22 cellular contexts compared by ENCODE assay signal in the genomic region with DNA sequence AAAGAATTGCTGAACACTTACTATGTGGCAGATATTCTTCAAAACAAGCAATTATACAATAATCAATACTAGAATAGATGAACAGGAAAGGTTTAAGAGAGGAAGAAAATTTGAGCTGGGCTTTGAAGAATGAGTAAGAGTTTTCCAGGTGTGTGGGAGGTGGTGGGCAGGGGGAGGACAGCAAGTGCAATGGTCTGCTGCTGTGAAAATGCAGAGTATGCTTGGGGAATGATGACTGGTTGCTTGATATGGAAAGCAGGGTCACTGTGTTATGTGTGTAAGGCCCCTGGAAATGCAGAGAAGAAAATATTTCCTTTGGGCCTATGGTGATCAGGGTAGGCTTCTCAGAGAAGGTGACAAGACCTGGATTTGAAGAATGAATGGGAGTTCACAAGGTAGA.
DNase-seq lines count a peak whose midpoint lies in the region; ATAC-seq and TF ChIP-seq lines count a peak whose summit lies in the region.
"Had no signal": no experiment of that assay in that cellular context is flagged by ENCODE, and none has a peak within 500 bp of the region (broad histone marks: within the 10 kb centered on the region; RNA-seq: fewer than 3 reads in every experiment).

No MANE protein-coding gene starts in this region.

- TF ChIP-seq CTCF in activated CD8-positive, alpha-beta T cell treated with anti-CD3 and anti-CD28 coated beads for 36 hours (IDR thresholded peaks at IDR 0.05), result no peak
- TF ChIP-seq CTCF in HEK293 (tag by site-specific recombination; IDR thresholded peaks at IDR 0.05), result no peak

- no peaks in the 10 kb centered on the region for H3K9me3 ChIP-seq in CD4-positive, CD25-positive, alpha-beta regulatory T cell (ENCODE audit: control insufficient read depth in 2 of 2, low read length in 2 of 2)
- no peaks in the 10 kb centered on the region for H3K9me3 ChIP-seq in HEK293 (ENCODE audit: control insufficient read depth, insufficient read depth, low read depth, low read length)
- H3K9me3 ChIP-seq: BLaER1 had no signal

- CTCF ChIA-PET in activated CD8-positive, alpha-beta T cell treated with anti-CD3 and anti-CD28 coated beads for 36 hours (lab: Charles Lee), result interaction anchor here (1.6 kb wide), 1 partner anchor 11 kb away, joined by 4 read pairs; no protein-coding TSS in a partner anchor
- CTCF ChIA-PET in activated CD8-positive, alpha-beta T cell treated with anti-CD3 and anti-CD28 coated beads, Interleukin-2, amount 10 ng/mL, durations not matched to agents 7 days and 5 days (lab: Charles Lee), result no interaction called here
- CTCF ChIA-PET in HEK293 (lab: Yijun Ruan, JAX), result interaction anchor here (0.7 kb wide), 1 partner anchor 8 kb away, joined by 3 read pairs; no protein-coding TSS in a partner anchor

- H3K27me3 Mint-ChIP-seq in activated CD8-positive, alpha-beta T cell treated with anti-CD3 and anti-CD28 coated beads for 36 hours, result no peaks in the 10 kb centered on the region
- H3K27me3 Mint-ChIP-seq in activated CD8-positive, alpha-beta T cell treated with anti-CD3 and anti-CD28 coated beads, Interleukin-2, amount 10 ng/mL, durations not matched to agents 7 days and 5 days (ENCODE audit: low read depth), result no peaks in the 10 kb centered on the region
- H3K27me3 Mint-ChIP-seq in CD4-positive, CD25-positive, alpha-beta regulatory T cell, result no peaks in the 10 kb centered on the region
- no peaks in the 10 kb centered on the region for H3K27me3 Mint-ChIP-seq in stimulated activated memory B cell treated with anti-CD40 and anti-IgM and Interleukin-4, amounts not matched to agents 10 μg/mL and 1 μg/mL and 100 μg/mL, for 72 hours
- H3K27me3 Mint-ChIP-seq: CD4-positive, alpha-beta T cell had no signal

- no peak overlapping the region for H3K27ac ChIP-seq in CD4-positive, CD25-positive, alpha-beta regulatory T cell (ENCODE audit: insufficient read depth, low read length, poor library complexity, severe bottlenecking)
- no peak overlapping the region for H3K27ac ChIP-seq in HEK293 (ENCODE audit: extremely low read depth, low read depth, low read length)
- H3K27ac ChIP-seq: BLaER1, RWPE1 had no signal

- no peak overlapping the region for H3K4me3 Mint-ChIP-seq in activated CD8-positive, alpha-beta T cell treated with anti-CD3 and anti-CD28 coated beads for 36 hours
- H3K4me3 Mint-ChIP-seq in activated CD8-positive, alpha-beta T cell treated with anti-CD3 and anti-CD28 coated beads, Interleukin-2, amount 10 ng/mL, durations not matched to agents 7 days and 5 days, result no peak overlapping the region
- H3K4me3 Mint-ChIP-seq in CD4-positive, CD25-positive, alpha-beta regulatory T cell, result no peak overlapping the region
- H3K4me3 Mint-ChIP-seq in stimulated activated memory B cell treated with anti-CD40 and anti-IgM and Interleukin-4, amounts not matched to agents 10 μg/mL and 1 μg/mL and 100 μg/mL, for 72 hours, result no peak overlapping the region
- H3K4me3 Mint-ChIP-seq: CD4-positive, alpha-beta T cell had no signal

- peaks cover 58% of the 10 kb centered on the region for H3K36me3 ChIP-seq in CD4-positive, CD25-positive, alpha-beta regulatory T cell (ENCODE audit: control insufficient read depth, insufficient read depth, low read length)
- H3K36me3 ChIP-seq in HEK293 (ENCODE audit: control insufficient read depth in 2 of 2, insufficient read depth in 1 of 2, low read length in 2 of 2), result peaks cover 0 to 9% of the 10 kb centered on the region in 2 experiments; a peak in 2 of 3 replicates

- POLR2A ChIA-PET in activated CD8-positive, alpha-beta T cell treated with anti-CD3 and anti-CD28 coated beads for 36 hours (lab: Charles Lee), result no interaction called here
- POLR2A ChIA-PET in activated CD8-positive, alpha-beta T cell treated with anti-CD3 and anti-CD28 coated beads, Interleukin-2, amount 10 ng/mL, durations not matched to agents 7 days and 5 days (lab: Charles Lee), result interaction anchor here (0.6 kb wide), 1 partner anchor 19 kb away, joined by 3 read pairs; no protein-coding TSS in a partner anchor
- POLR2A ChIA-PET in HEK293 (lab: Yijun Ruan, JAX), result no interaction called here

- no peaks in the 10 kb centered on the region for H3K4me1 ChIP-seq in CD4-positive, CD25-positive, alpha-beta regulatory T cell (ENCODE audit: control insufficient read depth, insufficient read depth, low read length, poor library complexity, severe bottlenecking)
- H3K4me1 ChIP-seq in HEK293 (ENCODE audit: control insufficient read depth, insufficient read depth, low read length), result no peaks in the 10 kb centered on the region
- H3K4me1 ChIP-seq: BLaER1 had no signal

- intact Hi-C loops in activated CD8-positive, alpha-beta T cell treated with anti-CD3 and anti-CD28 coated beads for 36 hours (cut with micrococcal nuclease), result no loop called here

- H3K4me1 Mint-ChIP-seq in activated CD8-positive, alpha-beta T cell treated with anti-CD3 and anti-CD28 coated beads for 36 hours (ENCODE audit: low read depth), result peaks cover 10% of the 10 kb centered on the region
- H3K4me1 Mint-ChIP-seq in activated CD8-positive, alpha-beta T cell treated with anti-CD3 and anti-CD28 coated beads, Interleukin-2, amount 10 ng/mL, durations not matched to agents 7 days and 5 days (ENCODE audit: low read depth), result no peaks in the 10 kb centered on the region
- peaks cover 0 to 1% (median 0%) of the 10 kb centered on the region in 4 donors for H3K4me1 Mint-ChIP-seq in CD4-positive, CD25-positive, alpha-beta regulatory T cell
- no peaks in the 10 kb centered on the region for H3K4me1 Mint-ChIP-seq in stimulated activated memory B cell treated with anti-CD40 and anti-IgM and Interleukin-4, amounts not matched to agents 10 μg/mL and 1 μg/mL and 100 μg/mL, for 72 hours

- no peak for ATAC-seq in activated CD8-positive, alpha-beta T cell treated with anti-CD3 and anti-CD28 coated beads for 36 hours
- ATAC-seq in activated CD8-positive, alpha-beta T cell treated with anti-CD3 and anti-CD28 coated beads, Interleukin-2, amount 10 ng/mL, durations not matched to agents 7 days and 5 days, result no peak
- no peak for ATAC-seq in CD4-positive, CD25-positive, alpha-beta regulatory T cell (ENCODE audit: low read depth in 2 of 2)
- ATAC-seq in stimulated activated memory B cell treated with anti-CD40 and anti-IgM and Interleukin-4, amounts not matched to agents 10 μg/mL and 1 μg/mL and 100 μg/mL, for 72 hours, result no peak

- H3K27ac Mint-ChIP-seq in activated CD8-positive, alpha-beta T cell treated with anti-CD3 and anti-CD28 coated beads for 36 hours, result peak overlapping the region; percentile 50
- H3K27ac Mint-ChIP-seq in activated CD8-positive, alpha-beta T cell treated with anti-CD3 and anti-CD28 coated beads, Interleukin-2, amount 10 ng/mL, durations not matched to agents 7 days and 5 days, result no peak overlapping the region
- peak overlapping the region in 2 of 3 donors; percentile 55 to 56 for H3K27ac Mint-ChIP-seq in CD4-positive, CD25-positive, alpha-beta regulatory T cell
- H3K27ac Mint-ChIP-seq in stimulated activated memory B cell treated with anti-CD40 and anti-IgM and Interleukin-4, amounts not matched to agents 10 μg/mL and 1 μg/mL and 100 μg/mL, for 72 hours, result peak overlapping the region; percentile 11
- H3K27ac Mint-ChIP-seq: CD4-positive, alpha-beta T cell had no signal

- H3K9me3 Mint-ChIP-seq in activated CD8-positive, alpha-beta T cell treated with anti-CD3 and anti-CD28 coated beads for 36 hours, result no peaks in the 10 kb centered on the region
- H3K9me3 Mint-ChIP-seq in activated CD8-positive, alpha-beta T cell treated with anti-CD3 and anti-CD28 coated beads, Interleukin-2, amount 10 ng/mL, durations not matched to agents 7 days and 5 days (ENCODE audit: insufficient read depth), result no peaks in the 10 kb centered on the region
- no peaks in the 10 kb centered on the region for H3K9me3 Mint-ChIP-seq in CD4-positive, CD25-positive, alpha-beta regulatory T cell
- H3K9me3 Mint-ChIP-seq in stimulated activated memory B cell treated with anti-CD40 and anti-IgM and Interleukin-4, amounts not matched to agents 10 μg/mL and 1 μg/mL and 100 μg/mL, for 72 hours, result no peaks in the 10 kb centered on the region
- H3K9me3 Mint-ChIP-seq: CD4-positive, alpha-beta T cell had no signal

- H3K27me3 ChIP-seq in CD4-positive, CD25-positive, alpha-beta regulatory T cell (ENCODE audit: control insufficient read depth, insufficient read depth, low read length), result no peaks in the 10 kb centered on the region
- H3K27me3 ChIP-seq: BLaER1 had no signal

- no peak for DNase-seq in activated CD8-positive, alpha-beta T cell treated with anti-CD3 and anti-CD28 coated beads for 36 hours
- DNase-seq in activated CD8-positive, alpha-beta T cell treated with anti-CD3 and anti-CD28 coated beads, Interleukin-2, amount 10 ng/mL, durations not matched to agents 7 days and 5 days, result no peak
- DNase-seq in CD4-positive, CD25-positive, alpha-beta regulatory T cell, result no peak
- DNase-seq in G401 (ENCODE audit: low spot score), result no peak
- no peak for DNase-seq in D341Med (ENCODE audit: low spot score)
- DNase-seq: CD4-positive, alpha-beta T cell; COR-L47; EL; GF-D8; NCI-H1092; NCI-H1417 treated with DMSO at 0.1 percent for 48 hours; NCI-H1694 treated with DMSO at 0.1 percent for 48 hours; NCI-H2081; NCI-H2171; NCI-H226; NCI-H510A; NCI-H69; SHP77 had no signal

- in situ Hi-C loops in G401 (cut with HindIII; ENCODE audit: low sequenced_read_pairs), result no loop called here

- H3K36me3 Mint-ChIP-seq in activated CD8-positive, alpha-beta T cell treated with anti-CD3 and anti-CD28 coated beads for 36 hours (ENCODE audit: low read depth), result peaks cover 47% of the 10 kb centered on the region
- H3K36me3 Mint-ChIP-seq in activated CD8-positive, alpha-beta T cell treated with anti-CD3 and anti-CD28 coated beads, Interleukin-2, amount 10 ng/mL, durations not matched to agents 7 days and 5 days (ENCODE audit: low read depth), result peaks cover 41% of the 10 kb centered on the region
- H3K36me3 Mint-ChIP-seq in CD4-positive, CD25-positive, alpha-beta regulatory T cell, result peaks cover 47% of the 10 kb centered on the region
- peaks cover 53% of the 10 kb centered on the region for H3K36me3 Mint-ChIP-seq in stimulated activated memory B cell treated with anti-CD40 and anti-IgM and Interleukin-4, amounts not matched to agents 10 μg/mL and 1 μg/mL and 100 μg/mL, for 72 hours

- no peak overlapping the region for H3K4me3 ChIP-seq in CD4-positive, CD25-positive, alpha-beta regulatory T cell (ENCODE audit: low read depth, low read length)
- no peak overlapping the region for H3K4me3 ChIP-seq in HEK293 (ENCODE audit: low read depth, low read length)
- H3K4me3 ChIP-seq: BLaER1 had no signal

TF ChIP-seq in HEK293, 187 proteins besides CTCF, POLR2A, EP300 and RAD21 (continues in another document):
- 0 out of 2 replicates have a peak, but pooled peaks have one; percentile 8 for TF ChIP-seq ZFP3 (tag by site-specific recombination; IDR thresholded peaks at IDR 0.05; ENCODE audit: low read depth)
